7 cellular contexts compared by ENCODE assay signal in the genomic region with DNA sequence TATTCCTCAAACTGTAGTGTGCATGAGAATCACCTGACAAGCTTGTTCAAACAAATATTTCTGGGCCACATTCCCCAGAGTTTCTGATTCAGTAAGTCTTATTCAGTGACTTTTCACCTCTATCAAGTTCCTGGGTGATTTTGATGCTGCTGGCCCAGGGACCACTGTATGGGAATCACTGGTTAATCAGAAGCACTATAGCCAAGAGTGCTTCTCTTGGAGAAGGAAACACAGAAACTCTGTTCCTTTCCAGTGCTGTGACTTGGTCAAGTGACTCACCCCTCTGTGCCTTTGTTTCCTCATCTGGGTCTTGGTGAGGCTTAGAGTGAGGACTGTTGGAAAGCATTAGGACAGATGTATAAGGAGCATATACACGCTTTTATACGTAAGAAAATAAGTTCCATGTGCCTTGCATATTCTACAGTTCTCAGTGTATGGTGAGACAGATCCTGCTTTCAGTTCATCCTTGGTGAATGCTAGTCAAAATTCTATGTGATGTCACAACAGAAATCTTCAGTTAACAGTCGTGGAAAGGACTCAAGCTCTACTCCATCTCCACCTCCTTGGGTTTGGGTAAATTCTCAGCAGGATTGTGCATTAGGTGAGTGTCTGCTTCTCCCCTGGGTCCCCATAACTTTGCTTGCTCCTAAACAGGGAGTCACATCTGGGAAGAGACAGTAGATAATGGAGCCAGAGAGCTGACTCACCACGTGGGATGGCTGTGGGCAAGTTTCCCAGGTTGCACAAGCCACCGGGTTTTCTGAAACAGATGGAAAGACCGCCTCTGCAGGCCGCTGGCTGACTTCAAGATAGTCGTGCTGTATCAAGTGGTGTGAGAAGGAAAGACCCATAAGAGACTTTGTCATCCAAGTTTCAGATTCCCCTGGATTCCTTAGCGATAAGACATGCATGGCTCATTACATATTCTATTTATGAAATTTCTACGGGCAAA.
DNase-seq lines count a peak whose midpoint lies in the region; ATAC-seq and TF ChIP-seq lines count a peak whose summit lies in the region.

No MANE protein-coding gene starts in this region.

- H3K4me3 ChIP-seq in MG63 (no peak overlapping the region), dorsolateral prefrontal cortex (no peak overlapping the region), lower lobe of right lung (no peak overlapping the region), urinary bladder (ENCODE audit: low read depth, low read length) (no peak overlapping the region)

- TF ChIP-seq CTCF in dorsolateral prefrontal cortex (IDR thresholded peaks at IDR 0.05 in 54 of 56, conservative IDR thresholded peaks at IDR 0.05 in 2 of 56; ENCODE audit: low read depth in 1 of 56, partially characterized antibody in 56 of 56) (peak in 1 of 56 donors; percentile 11), lower lobe of right lung (IDR thresholded peaks at IDR 0.05) (no peak)

- intact Hi-C loops in dorsolateral prefrontal cortex (cut with DNase I), result no loop called here
- intact Hi-C loops in lower lobe of right lung (cut with DNase I), result no loop called here

- H3K27me3 ChIP-seq in MG63, result no peaks in the 10 kb centered on the region
- no peaks in the 10 kb centered on the region for H3K27me3 ChIP-seq in dorsolateral prefrontal cortex
- H3K27me3 ChIP-seq in lower lobe of right lung (ENCODE audit: low read depth), result no peaks in the 10 kb centered on the region

- ATAC-seq in lower lobe of right lung, result peak; percentile 65 to 67
- ATAC-seq in HG02852 (IDR thresholded peaks at IDR 0.05; ENCODE audit: unreplicated experiment), result no peak
- no peak for ATAC-seq in HG02970 (IDR thresholded peaks at IDR 0.05; ENCODE audit: low FRiP score, unreplicated experiment)

- H3K9me3 ChIP-seq in MG63 (peaks cover 2% of the 10 kb centered on the region; the same call in 1 of the 2 replicates), lower lobe of right lung (no peaks in the 10 kb centered on the region)

- WGBS in urinary bladder, result 35% methylated on average over 10 of the region's 10 CpGs

- peak; percentile 97 for DNase-seq in MG63
- DNase-seq in dorsolateral prefrontal cortex, result peak; percentile 14 to 87 (median 71)
- peak; percentile 59 for DNase-seq in lower lobe of right lung
- DNase-seq in SW 1271 (lab: John Stamatoyannopoulos, UW), result no peak

- peak overlapping the region in 14 of 59 donors; percentile 8 to 63 (median 36) for H3K27ac ChIP-seq in dorsolateral prefrontal cortex
- H3K27ac ChIP-seq in lower lobe of right lung, result no peak overlapping the region
- H3K27ac ChIP-seq in urinary bladder (ENCODE audit: low read depth), result peak overlapping the region; percentile 33

- H3K36me3 ChIP-seq in MG63 (no peaks in the 10 kb centered on the region), lower lobe of right lung (no peaks in the 10 kb centered on the region), urinary bladder (ENCODE audit: insufficient read depth) (no peaks in the 10 kb centered on the region)

- peaks cover 8% of the 10 kb centered on the region for H3K4me1 ChIP-seq in lower lobe of right lung
- peaks cover 2% of the 10 kb centered on the region for H3K4me1 ChIP-seq in urinary bladder (ENCODE audit: insufficient read depth)

Comparison
In these comparisons a context has a peak if more than half of its experiments do, and no peak if none do; other contexts are left out.
1. DNase-seq: peak in MG63 (single experiment), dorsolateral prefrontal cortex (10 of 10) and lower lobe of right lung (single experiment); none in SW 1271 (0 of 2).
2. ATAC-seq: peak in lower lobe of right lung (2 of 2); none in HG02852 (single experiment) and HG02970 (single experiment).